In the genomic region with DNA sequence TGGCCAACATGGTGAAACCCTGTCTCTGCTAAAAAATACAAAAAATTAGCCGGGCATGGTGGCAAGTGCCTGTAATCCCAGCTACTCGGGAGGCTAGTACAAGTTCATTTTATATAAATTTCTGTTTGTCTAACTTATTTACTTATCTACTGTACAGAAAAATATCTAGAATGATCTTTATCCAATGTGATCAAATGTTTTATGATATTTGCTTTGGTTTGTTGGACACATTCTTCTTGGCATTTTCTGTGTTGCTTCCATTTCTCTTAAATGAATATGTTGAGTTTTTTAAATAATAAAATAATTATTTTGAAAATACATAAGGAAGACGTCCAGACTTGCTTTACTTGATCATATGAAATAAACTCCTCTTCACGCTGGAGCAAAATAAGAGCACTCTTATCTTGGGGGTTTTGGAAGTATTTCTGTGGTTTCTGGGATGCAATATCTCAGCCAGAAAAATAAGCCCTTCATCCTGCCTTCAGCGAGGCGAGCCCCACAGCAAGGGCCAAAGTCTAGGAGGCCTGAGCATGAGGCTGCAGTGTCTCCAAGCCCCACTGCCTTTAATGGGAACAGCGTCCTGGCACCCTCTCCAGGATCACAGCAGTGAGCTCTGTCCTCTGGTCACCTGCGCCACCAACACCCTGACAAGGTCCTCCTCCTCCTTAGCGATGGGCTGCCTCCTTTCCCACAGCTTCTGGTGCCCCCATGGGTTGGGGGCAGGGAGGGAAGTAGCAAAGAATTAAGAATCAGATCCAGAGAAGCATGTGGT, we compare ENCODE assay signal across 19 cellular contexts.
DNase-seq lines count a peak whose midpoint lies in the region; ATAC-seq and TF ChIP-seq lines count a peak whose summit lies in the region.
"Had no signal": no experiment of that assay in that cellular context is flagged by ENCODE, and none has a peak within 500 bp of the region (broad histone marks: within the 10 kb centered on the region; RNA-seq: fewer than 3 reads in every experiment).

No MANE protein-coding gene starts in this region.

- DNase-seq in LNCaP clone FGC (ENCODE audit: low read depth) (peak; percentile 77), astrocyte of the spinal cord (ENCODE audit: low read depth, low spot score) (peak; percentile 46), left lung (peak in 1 of 2 donors; percentile 38), thoracic aorta (ENCODE audit: low spot score) (no peak), AG20443 (ENCODE audit: low spot score) (no peak)
- DNase-seq in CD8-positive, alpha-beta T cell = no peak
- DNase-seq: activated CD4-positive, CD25-positive, alpha-beta regulatory T cell; activated naive CD8-positive, alpha-beta T cell treated with anti-CD3 and anti-CD28 coated beads for 36 hours; AML-193; dorsolateral prefrontal cortex; NCI-H1694 treated with DMSO at 0.1 percent for 48 hours; NCI-H2227 treated with DMSO at 0.1 percent for 48 hours; T-helper 9 cell; testis had no signal

- H3K9me3 Mint-ChIP-seq in CD8-positive, alpha-beta T cell = no peaks in the 10 kb centered on the region
- H3K9me3 Mint-ChIP-seq: activated naive CD8-positive, alpha-beta T cell treated with anti-CD3 and anti-CD28 coated beads for 36 hours had no signal

- ATAC-seq in left lung (peak; percentile 17), thoracic aorta (ENCODE audit: insufficient number of reproducible peaks, low FRiP score, low read depth) (no peak), GM21528 (IDR thresholded peaks at IDR 0.05; ENCODE audit: low FRiP score, unreplicated experiment) (no peak), HG03571 (IDR thresholded peaks at IDR 0.05; ENCODE audit: unreplicated experiment) (no peak)
- no peak for ATAC-seq in CD8-positive, alpha-beta T cell
- ATAC-seq: HCT116 had no signal

- in situ Hi-C loops in astrocyte of the spinal cord (cut with HindIII; ENCODE audit: low sequenced_read_pairs) = no loop called here

- POLR2A ChIA-PET in CD8-positive, alpha-beta T cell (lab: Charles Lee) = no interaction called here

- H3K36me3 ChIP-seq in left lung = no peaks in the 10 kb centered on the region
- no peaks in the 10 kb centered on the region for H3K36me3 ChIP-seq in thoracic aorta
- H3K36me3 ChIP-seq in CD8-positive, alpha-beta T cell (ENCODE audit: insufficient read depth, low read length) = no peaks in the 10 kb centered on the region

- H3K4me1 ChIP-seq in left lung (no peaks in the 10 kb centered on the region), thoracic aorta (ENCODE audit: control insufficient read depth in 1 of 2, low read depth in 2 of 2) (peaks cover 18 to 68% of the 10 kb centered on the region in 2 donors)
- H3K4me1 ChIP-seq in CD8-positive, alpha-beta T cell (ENCODE audit: insufficient read depth, low read length) = no peaks in the 10 kb centered on the region
- H3K4me1 ChIP-seq: testis had no signal

- no peak for TF ChIP-seq CTCF in LNCaP clone FGC (IDR thresholded peaks at IDR 0.05; ENCODE audit: control insufficient read depth, extremely low read depth, insufficient read depth)
- TF ChIP-seq CTCF in astrocyte of the spinal cord (IDR thresholded peaks at IDR 0.05; ENCODE audit: low read depth, low read length) = no peak
- TF ChIP-seq CTCF in left lung (IDR thresholded peaks at IDR 0.05) = no peak
- TF ChIP-seq CTCF in thoracic aorta (IDR thresholded peaks at IDR 0.05) = no peak
- no peak for TF ChIP-seq CTCF in CD8-positive, alpha-beta T cell (IDR thresholded peaks at IDR 0.05)

- intact Hi-C loops in left lung (cut with DNase I) = no loop called here
- intact Hi-C loops in CD8-positive, alpha-beta T cell (cut with DNase I, micrococcal nuclease) = no loop called here

- CTCF ChIA-PET in CD8-positive, alpha-beta T cell (lab: Charles Lee) = interaction anchor here (0.5 to 2.5 kb wide), 5 partner anchors 8 to 487 kb away, joined by 3 to 15 read pairs (median 6); no protein-coding TSS in a partner anchor

- peaks cover 0 to 2% of the 10 kb centered on the region in 2 donors for H3K27me3 ChIP-seq in left lung
- no peaks in the 10 kb centered on the region for H3K27me3 ChIP-seq in thoracic aorta (replicated peaks; ENCODE audit: insufficient read depth)
- H3K27me3 ChIP-seq in CD8-positive, alpha-beta T cell (ENCODE audit: insufficient read depth, low read length) = no peaks in the 10 kb centered on the region
- H3K27me3 ChIP-seq: dorsolateral prefrontal cortex, testis had no signal

- H3K27ac Mint-ChIP-seq in CD8-positive, alpha-beta T cell = no peak overlapping the region
- H3K27ac Mint-ChIP-seq: activated naive CD8-positive, alpha-beta T cell treated with anti-CD3 and anti-CD28 coated beads for 36 hours had no signal

- H3K27ac ChIP-seq in left lung (no peak overlapping the region), thoracic aorta (peak overlapping the region; percentile 55 to 74)
- no peak overlapping the region for H3K27ac ChIP-seq in CD8-positive, alpha-beta T cell (ENCODE audit: low read depth, low read length)
- H3K27ac ChIP-seq: dorsolateral prefrontal cortex, epithelial cell of prostate, SK-N-MC, testis had no signal

- H3K9me3 ChIP-seq in left lung (no peaks in the 10 kb centered on the region), thoracic aorta (no peaks in the 10 kb centered on the region)
- H3K9me3 ChIP-seq in CD8-positive, alpha-beta T cell (ENCODE audit: low read length) = no peaks in the 10 kb centered on the region
- H3K9me3 ChIP-seq: testis had no signal

- H3K4me3 Mint-ChIP-seq in CD8-positive, alpha-beta T cell = no peak overlapping the region
- H3K4me3 Mint-ChIP-seq: activated naive CD8-positive, alpha-beta T cell treated with anti-CD3 and anti-CD28 coated beads for 36 hours had no signal

- H3K27me3 Mint-ChIP-seq in CD8-positive, alpha-beta T cell (ENCODE audit: low read depth) = no peaks in the 10 kb centered on the region
- H3K27me3 Mint-ChIP-seq: activated naive CD8-positive, alpha-beta T cell treated with anti-CD3 and anti-CD28 coated beads for 36 hours had no signal

- H3K4me1 Mint-ChIP-seq in CD8-positive, alpha-beta T cell (ENCODE audit: low read depth) = no peaks in the 10 kb centered on the region
- H3K4me1 Mint-ChIP-seq: activated naive CD8-positive, alpha-beta T cell treated with anti-CD3 and anti-CD28 coated beads for 36 hours had no signal

- H3K4me3 ChIP-seq in LNCaP clone FGC (ENCODE audit: low read depth, low read length) (no peak overlapping the region), astrocyte of the spinal cord (ENCODE audit: low read depth, low read length) (no peak overlapping the region), left lung (no peak overlapping the region), thoracic aorta (no peak overlapping the region)
- H3K4me3 ChIP-seq in CD8-positive, alpha-beta T cell (ENCODE audit: low read depth, low read length) = no peak overlapping the region
- H3K4me3 ChIP-seq: dorsolateral prefrontal cortex, SK-N-MC, testis had no signal

- H3K36me3 Mint-ChIP-seq in CD8-positive, alpha-beta T cell = no peaks in the 10 kb centered on the region
- H3K36me3 Mint-ChIP-seq: activated naive CD8-positive, alpha-beta T cell treated with anti-CD3 and anti-CD28 coated beads for 36 hours had no signal

Comparison
In these comparisons a context has a peak if more than half of its experiments do, and no peak if none do; other contexts are left out.
1. DNase-seq: peak in LNCaP clone FGC (single experiment) and astrocyte of the spinal cord (single experiment); none in thoracic aorta (single experiment), AG20443 (single experiment) and CD8-positive, alpha-beta T cell (0 of 7).
2. H3K27ac ChIP-seq: peak in thoracic aorta (2 of 2); none in left lung (0 of 2) and CD8-positive, alpha-beta T cell (single experiment).